In the genomic region with DNA sequence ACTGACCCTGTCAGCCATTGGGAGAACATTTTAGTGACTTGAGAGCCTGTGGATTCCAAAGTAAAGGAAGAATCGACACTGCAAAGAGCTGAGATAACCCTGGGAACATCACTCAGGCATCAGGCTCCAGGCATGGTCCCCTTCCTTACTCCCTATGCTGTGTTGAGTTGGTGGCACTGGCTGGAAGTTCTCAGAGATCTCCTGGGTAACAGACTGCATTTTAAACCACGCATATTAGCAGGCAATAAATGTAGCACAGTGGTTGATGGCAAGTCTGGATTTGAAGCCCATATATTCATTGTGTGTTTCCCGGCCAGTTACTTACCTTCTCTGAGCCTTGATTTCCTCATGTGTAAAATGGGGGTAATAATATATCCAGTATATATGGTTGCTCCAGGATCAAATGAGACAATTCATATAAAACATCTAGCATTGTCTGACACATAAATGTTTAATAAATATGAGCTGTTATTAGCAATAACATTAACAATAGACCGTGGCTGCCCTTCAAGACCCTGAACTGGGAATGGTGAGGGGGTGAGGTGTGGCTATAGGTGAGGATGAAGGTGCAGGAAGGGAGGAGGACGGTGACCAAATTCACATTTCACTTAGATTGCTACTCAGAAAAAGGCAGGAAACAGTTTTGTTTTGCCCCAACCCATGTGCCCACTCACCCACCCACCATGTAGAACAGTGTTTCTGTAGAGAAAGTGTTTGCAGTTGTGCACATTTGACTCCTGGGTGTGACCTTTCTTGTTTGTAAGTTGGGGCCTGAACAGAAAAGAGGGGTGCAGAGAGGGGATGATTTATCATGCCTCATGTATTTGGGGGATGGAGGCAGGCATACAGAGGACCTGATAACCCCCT, we compare ENCODE assay signal across 1 cellular context.
TF ChIP-seq lines count a peak whose summit lies in the region.

No MANE protein-coding gene starts in this region.

TF ChIP-seq in GM12878, 131 proteins besides CTCF, POLR2A, EP300 and RAD21 (continued from another document):
- TF ChIP-seq, protein P1, sequence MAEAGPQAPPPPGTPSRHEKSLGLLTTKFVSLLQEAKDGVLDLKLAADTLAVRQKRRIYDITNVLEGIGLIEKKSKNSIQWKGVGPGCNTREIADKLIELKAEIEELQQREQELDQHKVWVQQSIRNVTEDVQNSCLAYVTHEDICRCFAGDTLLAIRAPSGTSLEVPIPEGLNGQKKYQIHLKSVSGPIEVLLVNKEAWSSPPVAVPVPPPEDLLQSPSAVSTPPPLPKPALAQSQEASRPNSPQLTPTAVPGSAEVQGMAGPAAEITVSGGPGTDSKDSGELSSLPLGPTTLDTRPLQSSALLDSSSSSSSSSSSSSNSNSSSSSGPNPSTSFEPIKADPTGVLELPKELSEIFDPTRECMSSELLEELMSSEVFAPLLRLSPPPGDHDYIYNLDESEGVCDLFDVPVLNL (IDR thresholded peaks at IDR 0.05; ENCODE audit: low read depth, low read length): no peak
- TF ChIP-seq USF2 (IDR thresholded peaks at IDR 0.05; ENCODE audit: borderline replicate concordance, low read depth, low read length): no peak
- TF ChIP-seq ZSCAN29 (IDR thresholded peaks at IDR 0.05): no peak
- no peak for TF ChIP-seq REST (IDR thresholded peaks at IDR 0.05; ENCODE audit: low read depth, low read length)
- no peak for TF ChIP-seq NBN (IDR thresholded peaks at IDR 0.05)
- TF ChIP-seq BACH1 (IDR thresholded peaks at IDR 0.05; ENCODE audit: borderline replicate concordance): no peak
- no peak for TF ChIP-seq LARP7 (IDR thresholded peaks at IDR 0.05)
- no peak for TF ChIP-seq POU2F2 (IDR thresholded peaks at IDR 0.05; ENCODE audit: borderline replicate concordance, low read depth, low read length)
- no peak for TF ChIP-seq SREBF2 (IDR thresholded peaks at IDR 0.05; ENCODE audit: low read length)
